ENCODE assay signal across 1 cellular context in the genomic region with DNA sequence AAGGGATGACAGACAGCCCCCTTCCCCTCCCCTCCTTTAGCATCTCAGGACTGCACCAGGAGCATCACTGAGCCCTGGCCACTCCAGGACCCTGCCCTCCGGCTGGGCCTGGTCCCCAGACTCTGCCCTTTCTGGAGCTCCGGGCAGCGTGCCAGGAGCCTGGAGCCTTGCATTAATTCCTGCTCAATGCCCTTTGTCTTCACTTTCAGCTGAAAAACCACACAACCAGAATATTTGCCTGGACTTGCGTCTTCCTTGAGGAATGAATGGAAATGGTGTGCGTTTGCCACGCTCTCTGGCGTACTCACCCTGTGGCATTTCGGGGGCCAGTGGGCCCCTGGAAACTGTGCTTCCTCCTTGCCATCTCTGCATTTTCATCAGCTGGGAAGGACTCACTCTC.
TF ChIP-seq lines count a peak whose summit lies in the region.

No MANE protein-coding gene starts in this region.

TF ChIP-seq in H1, 55 proteins besides CTCF, POLR2A, EP300 and RAD21 (continued from another document):
- TF ChIP-seq, protein P1, sequence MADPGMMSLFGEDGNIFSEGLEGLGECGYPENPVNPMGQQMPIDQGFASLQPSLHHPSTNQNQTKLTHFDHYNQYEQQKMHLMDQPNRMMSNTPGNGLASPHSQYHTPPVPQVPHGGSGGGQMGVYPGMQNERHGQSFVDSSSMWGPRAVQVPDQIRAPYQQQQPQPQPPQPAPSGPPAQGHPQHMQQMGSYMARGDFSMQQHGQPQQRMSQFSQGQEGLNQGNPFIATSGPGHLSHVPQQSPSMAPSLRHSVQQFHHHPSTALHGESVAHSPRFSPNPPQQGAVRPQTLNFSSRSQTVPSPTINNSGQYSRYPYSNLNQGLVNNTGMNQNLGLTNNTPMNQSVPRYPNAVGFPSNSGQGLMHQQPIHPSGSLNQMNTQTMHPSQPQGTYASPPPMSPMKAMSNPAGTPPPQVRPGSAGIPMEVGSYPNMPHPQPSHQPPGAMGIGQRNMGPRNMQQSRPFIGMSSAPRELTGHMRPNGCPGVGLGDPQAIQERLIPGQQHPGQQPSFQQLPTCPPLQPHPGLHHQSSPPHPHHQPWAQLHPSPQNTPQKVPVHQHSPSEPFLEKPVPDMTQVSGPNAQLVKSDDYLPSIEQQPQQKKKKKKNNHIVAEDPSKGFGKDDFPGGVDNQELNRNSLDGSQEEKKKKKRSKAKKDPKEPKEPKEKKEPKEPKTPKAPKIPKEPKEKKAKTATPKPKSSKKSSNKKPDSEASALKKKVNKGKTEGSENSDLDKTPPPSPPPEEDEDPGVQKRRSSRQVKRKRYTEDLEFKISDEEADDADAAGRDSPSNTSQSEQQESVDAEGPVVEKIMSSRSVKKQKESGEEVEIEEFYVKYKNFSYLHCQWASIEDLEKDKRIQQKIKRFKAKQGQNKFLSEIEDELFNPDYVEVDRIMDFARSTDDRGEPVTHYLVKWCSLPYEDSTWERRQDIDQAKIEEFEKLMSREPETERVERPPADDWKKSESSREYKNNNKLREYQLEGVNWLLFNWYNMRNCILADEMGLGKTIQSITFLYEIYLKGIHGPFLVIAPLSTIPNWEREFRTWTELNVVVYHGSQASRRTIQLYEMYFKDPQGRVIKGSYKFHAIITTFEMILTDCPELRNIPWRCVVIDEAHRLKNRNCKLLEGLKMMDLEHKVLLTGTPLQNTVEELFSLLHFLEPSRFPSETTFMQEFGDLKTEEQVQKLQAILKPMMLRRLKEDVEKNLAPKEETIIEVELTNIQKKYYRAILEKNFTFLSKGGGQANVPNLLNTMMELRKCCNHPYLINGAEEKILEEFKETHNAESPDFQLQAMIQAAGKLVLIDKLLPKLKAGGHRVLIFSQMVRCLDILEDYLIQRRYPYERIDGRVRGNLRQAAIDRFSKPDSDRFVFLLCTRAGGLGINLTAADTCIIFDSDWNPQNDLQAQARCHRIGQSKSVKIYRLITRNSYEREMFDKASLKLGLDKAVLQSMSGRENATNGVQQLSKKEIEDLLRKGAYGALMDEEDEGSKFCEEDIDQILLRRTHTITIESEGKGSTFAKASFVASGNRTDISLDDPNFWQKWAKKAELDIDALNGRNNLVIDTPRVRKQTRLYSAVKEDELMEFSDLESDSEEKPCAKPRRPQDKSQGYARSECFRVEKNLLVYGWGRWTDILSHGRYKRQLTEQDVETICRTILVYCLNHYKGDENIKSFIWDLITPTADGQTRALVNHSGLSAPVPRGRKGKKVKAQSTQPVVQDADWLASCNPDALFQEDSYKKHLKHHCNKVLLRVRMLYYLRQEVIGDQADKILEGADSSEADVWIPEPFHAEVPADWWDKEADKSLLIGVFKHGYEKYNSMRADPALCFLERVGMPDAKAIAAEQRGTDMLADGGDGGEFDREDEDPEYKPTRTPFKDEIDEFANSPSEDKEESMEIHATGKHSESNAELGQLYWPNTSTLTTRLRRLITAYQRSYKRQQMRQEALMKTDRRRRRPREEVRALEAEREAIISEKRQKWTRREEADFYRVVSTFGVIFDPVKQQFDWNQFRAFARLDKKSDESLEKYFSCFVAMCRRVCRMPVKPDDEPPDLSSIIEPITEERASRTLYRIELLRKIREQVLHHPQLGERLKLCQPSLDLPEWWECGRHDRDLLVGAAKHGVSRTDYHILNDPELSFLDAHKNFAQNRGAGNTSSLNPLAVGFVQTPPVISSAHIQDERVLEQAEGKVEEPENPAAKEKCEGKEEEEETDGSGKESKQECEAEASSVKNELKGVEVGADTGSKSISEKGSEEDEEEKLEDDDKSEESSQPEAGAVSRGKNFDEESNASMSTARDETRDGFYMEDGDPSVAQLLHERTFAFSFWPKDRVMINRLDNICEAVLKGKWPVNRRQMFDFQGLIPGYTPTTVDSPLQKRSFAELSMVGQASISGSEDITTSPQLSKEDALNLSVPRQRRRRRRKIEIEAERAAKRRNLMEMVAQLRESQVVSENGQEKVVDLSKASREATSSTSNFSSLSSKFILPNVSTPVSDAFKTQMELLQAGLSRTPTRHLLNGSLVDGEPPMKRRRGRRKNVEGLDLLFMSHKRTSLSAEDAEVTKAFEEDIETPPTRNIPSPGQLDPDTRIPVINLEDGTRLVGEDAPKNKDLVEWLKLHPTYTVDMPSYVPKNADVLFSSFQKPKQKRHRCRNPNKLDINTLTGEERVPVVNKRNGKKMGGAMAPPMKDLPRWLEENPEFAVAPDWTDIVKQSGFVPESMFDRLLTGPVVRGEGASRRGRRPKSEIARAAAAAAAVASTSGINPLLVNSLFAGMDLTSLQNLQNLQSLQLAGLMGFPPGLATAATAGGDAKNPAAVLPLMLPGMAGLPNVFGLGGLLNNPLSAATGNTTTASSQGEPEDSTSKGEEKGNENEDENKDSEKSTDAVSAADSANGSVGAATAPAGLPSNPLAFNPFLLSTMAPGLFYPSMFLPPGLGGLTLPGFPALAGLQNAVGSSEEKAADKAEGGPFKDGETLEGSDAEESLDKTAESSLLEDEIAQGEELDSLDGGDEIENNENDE (IDR thresholded peaks at IDR 0.05; ENCODE audit: insufficient replicate concordance, low read length), result no peak
- no peak for TF ChIP-seq TAF1 (IDR thresholded peaks at IDR 0.05; ENCODE audit: low read depth, low read length)
- no peak for TF ChIP-seq NRF1 (IDR thresholded peaks at IDR 0.05; ENCODE audit: low read depth, low read length)
